1 cellular context compared by ENCODE assay signal in genomic region chr19:48637449-48637947, GRCh38.
TF ChIP-seq lines count a peak whose summit lies in the region.

No MANE protein-coding gene starts in this region.

TF ChIP-seq in K562, 482 proteins besides CTCF, POLR2A, EP300 and RAD21 (continued from another document):
- TF ChIP-seq BCLAF1 (IDR thresholded peaks at IDR 0.05; ENCODE audit: borderline replicate concordance in 1 of 2, control insufficient read depth in 1 of 2, low read depth in 2 of 2, low read length in 1 of 2) (0 out of 4 replicates have a peak, but pooled peaks have one; percentile 22 to 39), MEIS2 (IDR thresholded peaks at IDR 0.05; ENCODE audit: partially characterized antibody) (no peak), SOX6 (IDR thresholded peaks at IDR 0.05) (0 out of 2 replicates have a peak, but pooled peaks have one; percentile 49), TAL1 (IDR thresholded peaks at IDR 0.05) (no peak; the same call in 1 of the 2 replicates), GTF2A2 (tag; IDR thresholded peaks at IDR 0.05) (no peak), ZNF609 (CRISPR knock-in tag; IDR thresholded peaks at IDR 0.05; ENCODE audit: borderline replicate concordance) (0 out of 2 replicates have a peak, but pooled peaks have one; percentile 57), CGGBP1 (CRISPR knock-in tag; IDR thresholded peaks at IDR 0.05) (no peak)
